10 cellular contexts compared by ENCODE assay signal in the genomic region with DNA sequence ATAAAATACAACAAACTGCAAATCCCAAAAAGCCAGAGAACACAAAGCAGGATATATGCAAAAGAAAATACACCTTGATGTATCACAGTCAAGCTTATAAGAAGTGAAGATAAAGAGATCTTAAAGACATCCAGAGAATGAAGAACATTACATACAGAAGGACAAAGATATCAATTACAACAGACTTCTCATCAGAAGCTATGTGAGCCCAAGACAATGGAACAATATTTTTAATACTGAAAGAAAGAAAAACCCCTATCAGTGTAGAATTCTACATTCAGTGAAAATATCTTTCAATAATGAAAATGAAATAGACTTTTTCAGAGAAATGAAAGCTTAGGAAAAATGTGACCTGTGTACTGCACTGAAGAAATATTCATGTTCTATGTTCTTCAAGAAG.
"Had no signal": no experiment of that assay in that cellular context is flagged by ENCODE, and none has a peak within 500 bp of the region (broad histone marks: within the 10 kb centered on the region; RNA-seq: fewer than 3 reads in every experiment).

No MANE protein-coding gene starts in this region.

- H3K4me3 ChIP-seq: GM23338, K562 had no signal

- H2AFZ ChIP-seq: GM23338 had no signal

- FAIRE-seq: H1, H54, K562 had no signal

- DNase-seq: H9, HCEC 1CT, HFFc6, IMR-90, KG1 had no signal

- H3K4me2 ChIP-seq: GM23338 had no signal

- H3K27ac ChIP-seq: HL-60 had no signal
